Comparison of ENCODE assay signal across 9 cellular contexts in genomic region chr1:182249201-182249676, GRCh38.
A peak's percentile ranks its signal among the peaks of the same experiment; 100 is the strongest.
DNase-seq lines count a peak whose midpoint lies in the region; ATAC-seq and TF ChIP-seq lines count a peak whose summit lies in the region.
"Had no signal": no experiment of that assay in that cellular context is flagged by ENCODE, and none has a peak within 500 bp of the region (broad histone marks: within the 10 kb centered on the region; RNA-seq: fewer than 3 reads in every experiment).

No MANE protein-coding gene starts in this region.

- TF ChIP-seq CTCF in foreskin keratinocyte (conservative IDR thresholded peaks at IDR 0.05): no peak

- no peaks in the 10 kb centered on the region for H3K27me3 ChIP-seq in foreskin keratinocyte
- H3K27me3 ChIP-seq in SJCRH30: no peaks in the 10 kb centered on the region

- DNase-seq in DMS53 (lab: John Stamatoyannopoulos, UW) (peak; percentile 85), foreskin keratinocyte (no peak), SW480 (ENCODE audit: low spot score) (no peak), anterior cingulate cortex (lab: John Stamatoyannopoulos, UW) (no peak), SJCRH30 (no peak)
- DNase-seq in effector CD4-positive, alpha-beta T cell: no peak

- H3K36me3 ChIP-seq in SJCRH30: no peaks in the 10 kb centered on the region
- H3K36me3 ChIP-seq: prostate gland had no signal

- H3K4me1 ChIP-seq in foreskin keratinocyte (no peaks in the 10 kb centered on the region), SJCRH30 (no peaks in the 10 kb centered on the region)
- H3K4me1 ChIP-seq: prostate gland had no signal

- ATAC-seq in GM19372 (IDR thresholded peaks at IDR 0.05; ENCODE audit: low read depth, unreplicated experiment) (peak; percentile 57), HG03460 (IDR thresholded peaks at IDR 0.05; ENCODE audit: unreplicated experiment) (peak; percentile 73), foreskin keratinocyte (peak; percentile 24)

- H3K4me3 ChIP-seq in SJCRH30: no peak overlapping the region
- H3K4me3 ChIP-seq: prostate gland had no signal

- H3K9me3 ChIP-seq in SJCRH30 (replicated peaks): no peaks in the 10 kb centered on the region
- H3K9me3 ChIP-seq: prostate gland had no signal

- no peak overlapping the region for H3K27ac ChIP-seq in foreskin keratinocyte
- no peak overlapping the region for H3K27ac ChIP-seq in SJCRH30
- H3K27ac ChIP-seq: prostate gland had no signal
